In genomic region chr1:39272027-39272790, GRCh38 we compare ENCODE assay signal across 8 cellular contexts.
DNase-seq lines count a peak whose midpoint lies in the region; ATAC-seq and TF ChIP-seq lines count a peak whose summit lies in the region.

No MANE protein-coding gene starts in this region.

- peak; percentile 7 for DNase-seq in stimulated activated CD4-positive, alpha-beta T cell treated with anti-CD3 and anti-CD28 coated beads, Interleukin-4, amount 100 ng/mL, for 24 hours
- no peak for DNase-seq in stimulated activated CD4-positive, alpha-beta T cell treated with anti-CD3 and anti-CD28 coated beads, Interleukin-2, amount 100 ng/mL, for 24 hours
- no peak for DNase-seq in T-helper 17 cell
- peak; percentile 33 to 70 for DNase-seq in hippocampal formation (lab: John Stamatoyannopoulos, UW)
- no peak for DNase-seq in thoracic aorta (ENCODE audit: low spot score)
- no peak for DNase-seq in KG1 (lab: John Stamatoyannopoulos, UW)
- DNase-seq in NCI-H226 = no peak

- peaks cover 31 to 66% of the 10 kb centered on the region in 2 donors for H3K4me1 ChIP-seq in thoracic aorta (ENCODE audit: control insufficient read depth in 1 of 2, low read depth in 2 of 2)

- H3K4me3 Mint-ChIP-seq in T-helper 17 cell = peak overlapping the region; percentile 36

- H3K4me3 ChIP-seq in thoracic aorta = no peak overlapping the region

- H3K9me3 ChIP-seq in T-helper 17 cell (ENCODE audit: control insufficient read depth, low read length, poor library complexity, severe bottlenecking) = no peaks in the 10 kb centered on the region
- H3K9me3 ChIP-seq in thoracic aorta = no peaks in the 10 kb centered on the region

- no peaks in the 10 kb centered on the region for H3K27me3 Mint-ChIP-seq in T-helper 17 cell

- no peaks in the 10 kb centered on the region for H3K27me3 ChIP-seq in thoracic aorta (replicated peaks; ENCODE audit: insufficient read depth)

- H3K4me1 Mint-ChIP-seq in T-helper 17 cell = peaks cover 62% of the 10 kb centered on the region

- TF ChIP-seq CTCF in thoracic aorta (IDR thresholded peaks at IDR 0.05) = no peak

- H3K36me3 Mint-ChIP-seq in T-helper 17 cell (ENCODE audit: low read depth) = peaks cover 9% of the 10 kb centered on the region

- peak overlapping the region; percentile 90 for H3K27ac Mint-ChIP-seq in T-helper 17 cell

- ATAC-seq in HG03175 (IDR thresholded peaks at IDR 0.05; ENCODE audit: unreplicated experiment) = peak; percentile 64
- no peak for ATAC-seq in T-helper 17 cell
- ATAC-seq in thoracic aorta (ENCODE audit: insufficient number of reproducible peaks, low FRiP score, low read depth) = no peak

- H3K36me3 ChIP-seq in thoracic aorta = no peaks in the 10 kb centered on the region

- peak overlapping the region; percentile 36 to 44 for H3K27ac ChIP-seq in thoracic aorta

Comparison
In these comparisons a context has a peak if more than half of its experiments do, and no peak if none do; other contexts are left out.
1. DNase-seq: peak in stimulated activated CD4-positive, alpha-beta T cell treated with anti-CD3 and anti-CD28 coated beads, Interleukin-4, amount 100 ng/mL, for 24 hours (single experiment) and hippocampal formation (2 of 2); none in stimulated activated CD4-positive, alpha-beta T cell treated with anti-CD3 and anti-CD28 coated beads, Interleukin-2, amount 100 ng/mL, for 24 hours (0 of 2), T-helper 17 cell (0 of 3), thoracic aorta (single experiment), KG1 (single experiment) and NCI-H226 (single experiment).